In genomic region chr17:8960325-8961144, GRCh38 we compare ENCODE assay signal across 1 cellular context.
TF ChIP-seq lines count a peak whose summit lies in the region.

No MANE protein-coding gene starts in this region.

TF ChIP-seq in GM12878, 131 proteins besides CTCF, POLR2A, EP300 and RAD21:
- TF ChIP-seq SRF (IDR thresholded peaks at IDR 0.05; ENCODE audit: low read depth in 2 of 2, low read length in 2 of 2) (no peak), HDGF (IDR thresholded peaks at IDR 0.05) (peak; percentile 75; the same call in 1 of the 2 replicates), SMAD5 (IDR thresholded peaks at IDR 0.05; ENCODE audit: low read depth) (no peak), SIN3A (IDR thresholded peaks at IDR 0.05; ENCODE audit: low read depth, low read length) (no peak), STAT1 (conservative IDR thresholded peaks at IDR 0.05) (no peak), POU2F2 (IDR thresholded peaks at IDR 0.05; ENCODE audit: borderline replicate concordance, low read depth, low read length) (peak; percentile 52; the same call in 1 of the 3 replicates), MTA2 (IDR thresholded peaks at IDR 0.05; ENCODE audit: low read depth) (no peak), MAX (IDR thresholded peaks at IDR 0.05; ENCODE audit: low read depth, low read length) (0 out of 2 replicates have a peak, but pooled peaks have one; percentile 57), STAT3 (IDR thresholded peaks at IDR 0.05; ENCODE audit: low read depth, low read length) (no peak), BHLHE40 (IDR thresholded peaks at IDR 0.05; ENCODE audit: borderline replicate concordance in 1 of 2, low read depth in 2 of 2, low read length in 1 of 2) (peak in 1 of 2 experiments; percentile 42; a peak in 2 of 4 replicates), TCF3 (IDR thresholded peaks at IDR 0.05; ENCODE audit: borderline replicate concordance, insufficient read depth, low read depth, low read length) (no peak), RELA (IDR thresholded peaks at IDR 0.05; ENCODE audit: borderline replicate concordance, partially characterized antibody) (no peak), PBX3 (IDR thresholded peaks at IDR 0.05; ENCODE audit: insufficient replicate concordance, low read depth, low read length) (peak; percentile 65), ETV6 (conservative IDR thresholded peaks at IDR 0.05 in 1 of 2, IDR thresholded peaks at IDR 0.05 in 1 of 2; ENCODE audit: borderline replicate concordance in 1 of 2, low read depth in 1 of 2) (no peak), FOXM1 (IDR thresholded peaks at IDR 0.05; ENCODE audit: low read depth, low read length) (no peak), NFIC (IDR thresholded peaks at IDR 0.05; ENCODE audit: low read depth, low read length) (no peak), TARDBP (IDR thresholded peaks at IDR 0.05; ENCODE audit: borderline replicate concordance) (no peak), RAD51 (IDR thresholded peaks at IDR 0.05) (peak; percentile 53; the same call in 1 of the 2 replicates), RFX5 (IDR thresholded peaks at IDR 0.05; ENCODE audit: low read depth, low read length) (no peak), ZBTB33 (IDR thresholded peaks at IDR 0.05) (no peak), YY1 (IDR thresholded peaks at IDR 0.05; ENCODE audit: low read depth, low read length) (0 out of 2 replicates have a peak, but pooled peaks have one; percentile 25), SP1 (IDR thresholded peaks at IDR 0.05; ENCODE audit: low read depth, low read length) (no peak), PML (IDR thresholded peaks at IDR 0.05; ENCODE audit: low read length) (no peak), BACH1 (IDR thresholded peaks at IDR 0.05; ENCODE audit: borderline replicate concordance) (no peak), RUNX3 (IDR thresholded peaks at IDR 0.05; ENCODE audit: low read length) (peak; percentile 47; the same call in 1 of the 2 replicates), TCF12 (IDR thresholded peaks at IDR 0.05; ENCODE audit: low read depth, low read length) (0 out of 2 replicates have a peak, but pooled peaks have one; percentile 29), ZNF622 (IDR thresholded peaks at IDR 0.05) (no peak), ZNF687 (IDR thresholded peaks at IDR 0.05) (peak; percentile 19; the same call in 1 of the 2 replicates)
- TF ChIP-seq, protein P1, sequence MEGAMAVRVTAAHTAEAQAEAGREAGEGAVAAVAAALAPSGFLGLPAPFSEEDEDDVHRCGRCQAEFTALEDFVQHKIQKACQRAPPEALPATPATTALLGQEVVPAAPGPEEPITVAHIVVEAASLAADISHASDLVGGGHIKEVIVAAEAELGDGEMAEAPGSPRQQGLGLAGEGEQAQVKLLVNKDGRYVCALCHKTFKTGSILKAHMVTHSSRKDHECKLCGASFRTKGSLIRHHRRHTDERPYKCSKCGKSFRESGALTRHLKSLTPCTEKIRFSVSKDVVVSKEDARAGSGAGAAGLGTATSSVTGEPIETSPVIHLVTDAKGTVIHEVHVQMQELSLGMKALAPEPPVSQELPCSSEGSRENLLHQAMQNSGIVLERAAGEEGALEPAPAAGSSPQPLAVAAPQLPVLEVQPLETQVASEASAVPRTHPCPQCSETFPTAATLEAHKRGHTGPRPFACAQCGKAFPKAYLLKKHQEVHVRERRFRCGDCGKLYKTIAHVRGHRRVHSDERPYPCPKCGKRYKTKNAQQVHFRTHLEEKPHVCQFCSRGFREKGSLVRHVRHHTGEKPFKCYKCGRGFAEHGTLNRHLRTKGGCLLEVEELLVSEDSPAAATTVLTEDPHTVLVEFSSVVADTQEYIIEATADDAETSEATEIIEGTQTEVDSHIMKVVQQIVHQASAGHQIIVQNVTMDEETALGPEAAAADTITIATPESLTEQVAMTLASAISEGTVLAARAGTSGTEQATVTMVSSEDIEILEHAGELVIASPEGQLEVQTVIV (IDR thresholded peaks at IDR 0.05; ENCODE audit: borderline replicate concordance, partially characterized antibody): no peak
- TF ChIP-seq, protein P2, sequence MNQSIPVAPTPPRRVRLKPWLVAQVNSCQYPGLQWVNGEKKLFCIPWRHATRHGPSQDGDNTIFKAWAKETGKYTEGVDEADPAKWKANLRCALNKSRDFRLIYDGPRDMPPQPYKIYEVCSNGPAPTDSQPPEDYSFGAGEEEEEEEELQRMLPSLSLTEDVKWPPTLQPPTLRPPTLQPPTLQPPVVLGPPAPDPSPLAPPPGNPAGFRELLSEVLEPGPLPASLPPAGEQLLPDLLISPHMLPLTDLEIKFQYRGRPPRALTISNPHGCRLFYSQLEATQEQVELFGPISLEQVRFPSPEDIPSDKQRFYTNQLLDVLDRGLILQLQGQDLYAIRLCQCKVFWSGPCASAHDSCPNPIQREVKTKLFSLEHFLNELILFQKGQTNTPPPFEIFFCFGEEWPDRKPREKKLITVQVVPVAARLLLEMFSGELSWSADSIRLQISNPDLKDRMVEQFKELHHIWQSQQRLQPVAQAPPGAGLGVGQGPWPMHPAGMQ (IDR thresholded peaks at IDR 0.05; ENCODE audit: borderline replicate concordance): no peak
- TF ChIP-seq, protein P3, sequence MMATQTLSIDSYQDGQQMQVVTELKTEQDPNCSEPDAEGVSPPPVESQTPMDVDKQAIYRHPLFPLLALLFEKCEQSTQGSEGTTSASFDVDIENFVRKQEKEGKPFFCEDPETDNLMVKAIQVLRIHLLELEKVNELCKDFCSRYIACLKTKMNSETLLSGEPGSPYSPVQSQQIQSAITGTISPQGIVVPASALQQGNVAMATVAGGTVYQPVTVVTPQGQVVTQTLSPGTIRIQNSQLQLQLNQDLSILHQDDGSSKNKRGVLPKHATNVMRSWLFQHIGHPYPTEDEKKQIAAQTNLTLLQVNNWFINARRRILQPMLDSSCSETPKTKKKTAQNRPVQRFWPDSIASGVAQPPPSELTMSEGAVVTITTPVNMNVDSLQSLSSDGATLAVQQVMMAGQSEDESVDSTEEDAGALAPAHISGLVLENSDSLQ (IDR thresholded peaks at IDR 0.05): peak; percentile 75
TF ChIP-seq in GM12878: peak in this region for 11.
